1 cellular context compared by ENCODE assay signal in the genomic region with DNA sequence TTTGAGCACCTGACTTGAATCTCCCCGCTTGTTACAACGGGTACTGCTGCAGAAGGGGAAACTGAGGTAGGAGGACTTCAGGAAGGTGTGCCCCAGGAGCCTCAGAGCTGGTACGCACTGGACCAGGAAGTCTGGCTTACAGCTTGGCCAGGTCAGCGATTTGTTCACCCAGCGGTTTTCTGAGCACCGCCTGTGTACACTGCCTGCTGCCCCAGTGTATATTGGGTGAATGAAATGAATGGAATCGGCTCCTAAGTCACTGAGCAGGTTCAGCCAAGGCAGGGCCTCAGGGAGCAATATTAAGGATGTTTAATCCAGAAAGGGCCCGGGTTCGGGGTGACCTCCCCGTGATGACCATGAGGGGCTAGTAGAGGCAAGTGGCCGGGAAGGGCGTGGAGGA.
A peak's percentile ranks its signal among the peaks of the same experiment; 100 is the strongest.
TF ChIP-seq lines count a peak whose summit lies in the region.

No MANE protein-coding gene starts in this region.

TF ChIP-seq in K562, 482 proteins besides CTCF, POLR2A, EP300 and RAD21 (continued from another document):
- TF ChIP-seq, protein P1, sequence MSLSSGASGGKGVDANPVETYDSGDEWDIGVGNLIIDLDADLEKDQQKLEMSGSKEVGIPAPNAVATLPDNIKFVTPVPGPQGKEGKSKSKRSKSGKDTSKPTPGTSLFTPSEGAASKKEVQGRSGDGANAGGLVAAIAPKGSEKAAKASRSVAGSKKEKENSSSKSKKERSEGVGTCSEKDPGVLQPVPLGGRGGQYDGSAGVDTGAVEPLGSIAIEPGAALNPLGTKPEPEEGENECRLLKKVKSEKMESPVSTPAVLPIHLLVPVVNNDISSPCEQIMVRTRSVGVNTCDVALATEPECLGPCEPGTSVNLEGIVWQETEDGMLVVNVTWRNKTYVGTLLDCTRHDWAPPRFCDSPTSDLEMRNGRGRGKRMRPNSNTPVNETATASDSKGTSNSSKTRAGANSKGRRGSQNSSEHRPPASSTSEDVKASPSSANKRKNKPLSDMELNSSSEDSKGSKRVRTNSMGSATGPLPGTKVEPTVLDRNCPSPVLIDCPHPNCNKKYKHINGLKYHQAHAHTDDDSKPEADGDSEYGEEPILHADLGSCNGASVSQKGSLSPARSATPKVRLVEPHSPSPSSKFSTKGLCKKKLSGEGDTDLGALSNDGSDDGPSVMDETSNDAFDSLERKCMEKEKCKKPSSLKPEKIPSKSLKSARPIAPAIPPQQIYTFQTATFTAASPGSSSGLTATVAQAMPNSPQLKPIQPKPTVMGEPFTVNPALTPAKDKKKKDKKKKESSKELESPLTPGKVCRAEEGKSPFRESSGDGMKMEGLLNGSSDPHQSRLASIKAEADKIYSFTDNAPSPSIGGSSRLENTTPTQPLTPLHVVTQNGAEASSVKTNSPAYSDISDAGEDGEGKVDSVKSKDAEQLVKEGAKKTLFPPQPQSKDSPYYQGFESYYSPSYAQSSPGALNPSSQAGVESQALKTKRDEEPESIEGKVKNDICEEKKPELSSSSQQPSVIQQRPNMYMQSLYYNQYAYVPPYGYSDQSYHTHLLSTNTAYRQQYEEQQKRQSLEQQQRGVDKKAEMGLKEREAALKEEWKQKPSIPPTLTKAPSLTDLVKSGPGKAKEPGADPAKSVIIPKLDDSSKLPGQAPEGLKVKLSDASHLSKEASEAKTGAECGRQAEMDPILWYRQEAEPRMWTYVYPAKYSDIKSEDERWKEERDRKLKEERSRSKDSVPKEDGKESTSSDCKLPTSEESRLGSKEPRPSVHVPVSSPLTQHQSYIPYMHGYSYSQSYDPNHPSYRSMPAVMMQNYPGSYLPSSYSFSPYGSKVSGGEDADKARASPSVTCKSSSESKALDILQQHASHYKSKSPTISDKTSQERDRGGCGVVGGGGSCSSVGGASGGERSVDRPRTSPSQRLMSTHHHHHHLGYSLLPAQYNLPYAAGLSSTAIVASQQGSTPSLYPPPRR (CRISPR knock-in tag; IDR thresholded peaks at IDR 0.05; ENCODE audit: borderline replicate concordance): 0 out of 2 replicates have a peak, but pooled peaks have one; percentile 2
- TF ChIP-seq ZNF143 (CRISPR knock-in tag; IDR thresholded peaks at IDR 0.05) (no peak), NR3C1 (CRISPR knock-in tag; IDR thresholded peaks at IDR 0.05) (peak; percentile 21; the same call in 1 of the 2 replicates), ASH1L (IDR thresholded peaks at IDR 0.05; ENCODE audit: borderline replicate concordance, low read depth, partially characterized antibody) (no peak)
- TF ChIP-seq, protein P2, sequence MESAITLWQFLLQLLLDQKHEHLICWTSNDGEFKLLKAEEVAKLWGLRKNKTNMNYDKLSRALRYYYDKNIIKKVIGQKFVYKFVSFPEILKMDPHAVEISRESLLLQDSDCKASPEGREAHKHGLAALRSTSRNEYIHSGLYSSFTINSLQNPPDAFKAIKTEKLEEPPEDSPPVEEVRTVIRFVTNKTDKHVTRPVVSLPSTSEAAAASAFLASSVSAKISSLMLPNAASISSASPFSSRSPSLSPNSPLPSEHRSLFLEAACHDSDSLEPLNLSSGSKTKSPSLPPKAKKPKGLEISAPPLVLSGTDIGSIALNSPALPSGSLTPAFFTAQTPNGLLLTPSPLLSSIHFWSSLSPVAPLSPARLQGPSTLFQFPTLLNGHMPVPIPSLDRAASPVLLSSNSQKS (CRISPR knock-in tag; IDR thresholded peaks at IDR 0.05): no peak
